17 cellular contexts compared by ENCODE assay signal in genomic region chr19:32388393-32388724, GRCh38.
DNase-seq lines count a peak whose midpoint lies in the region; ATAC-seq and TF ChIP-seq lines count a peak whose summit lies in the region.
"Had no signal": no experiment of that assay in that cellular context is flagged by ENCODE, and none has a peak within 500 bp of the region (broad histone marks: within the 10 kb centered on the region; RNA-seq: fewer than 3 reads in every experiment).

No MANE protein-coding gene starts in this region.

- H3K9me3 ChIP-seq in SK-N-MC (ENCODE audit: low read depth, low read length) = no peaks in the 10 kb centered on the region
- H3K9me3 ChIP-seq: HAP-1 had no signal

- H3K9ac ChIP-seq in SK-N-MC (ENCODE audit: insufficient read length) (no peak overlapping the region), rectal smooth muscle tissue (ENCODE audit: low read length) (no peak overlapping the region)

- peak overlapping the region; percentile 42; the same call in 1 of the 2 replicates for H3K27ac ChIP-seq in SK-N-MC
- H3K27ac ChIP-seq in rectal smooth muscle tissue (ENCODE audit: low read depth, low read length) = peak overlapping the region; percentile 27
- H3K27ac ChIP-seq: PC-9, RWPE1 had no signal

- H3K27me3 ChIP-seq in rectal smooth muscle tissue (ENCODE audit: control insufficient read depth, insufficient read depth, low read length) = no peaks in the 10 kb centered on the region

- DNase-seq in NCI-H82 (lab: John Stamatoyannopoulos, UW) (peak; percentile 74), NCI-H82 treated with DMSO at 0.1 percent for 48 hours (lab: John Stamatoyannopoulos, UW; ENCODE audit: unreplicated experiment) (no peak), SK-N-MC (ENCODE audit: low read depth, low spot score) (no peak), fibroblast of mammary gland (ENCODE audit: low read depth) (peak; percentile 4), GM19240 (ENCODE audit: insufficient read length, low spot score) (no peak)
- DNase-seq: 8988T, KG1, NCI-H1417 treated with DMSO at 0.1 percent for 48 hours, NCI-H2029 treated with DMSO at 0.1 percent for 48 hours, NCI-H2171, PC-9, SIG-M5 had no signal

- H3K4me3 ChIP-seq in SK-N-MC (no peak overlapping the region), fibroblast of mammary gland (ENCODE audit: control insufficient read depth, low read depth, low read length) (no peak overlapping the region), rectal smooth muscle tissue (ENCODE audit: low read length) (no peak overlapping the region)
- H3K4me3 ChIP-seq: HAP-1, PC-9 had no signal

- no peak for TF ChIP-seq CTCF in fibroblast of mammary gland (conservative IDR thresholded peaks at IDR 0.05; ENCODE audit: control insufficient read depth, insufficient read depth, low read depth, low read length)

- ATAC-seq in HG02588 (IDR thresholded peaks at IDR 0.05; ENCODE audit: unreplicated experiment) = no peak
- ATAC-seq in GM18909 (IDR thresholded peaks at IDR 0.05; ENCODE audit: poor library complexity, unreplicated experiment) = no peak

- peaks cover 13% of the 10 kb centered on the region for H3K36me3 ChIP-seq in SK-N-MC (ENCODE audit: insufficient read depth, low read length)
- no peaks in the 10 kb centered on the region for H3K36me3 ChIP-seq in rectal smooth muscle tissue (ENCODE audit: control insufficient read depth, insufficient read depth, low read length)

- H3K4me1 ChIP-seq in rectal smooth muscle tissue (ENCODE audit: control insufficient read depth, insufficient read depth, low read length) = peaks cover 12% of the 10 kb centered on the region
- H3K4me1 ChIP-seq: HAP-1 had no signal

Comparison
In these comparisons a context has a peak if more than half of its experiments do, and no peak if none do; other contexts are left out.
1. DNase-seq: peak in NCI-H82 (single experiment) and fibroblast of mammary gland (single experiment); none in NCI-H82 treated with DMSO at 0.1 percent for 48 hours (single experiment), SK-N-MC (single experiment) and GM19240 (single experiment).